ENCODE assay signal across 16 cellular contexts in genomic region chr1:154263465-154264332, GRCh38. TPM values are rescaled to one million over a fixed set of nuclear protein-coding genes. Genes with fewer than 3 reads are reported as not detected.
DNase-seq lines count a peak whose midpoint lies in the region; ATAC-seq and TF ChIP-seq lines count a peak whose summit lies in the region.
"Had no signal": no experiment of that assay in that cellular context is flagged by ENCODE, and none has a peak within 500 bp of the region (broad histone marks: within the 10 kb centered on the region; RNA-seq: fewer than 3 reads in every experiment).

No MANE protein-coding gene starts in this region.

- no peaks in the 10 kb centered on the region for H3K9me3 ChIP-seq in cardiac muscle cell (ENCODE audit: low read depth)
- no peaks in the 10 kb centered on the region for H3K9me3 ChIP-seq in SJCRH30 (replicated peaks)
- H3K9me3 ChIP-seq: gastroesophageal sphincter, Peyer's patch had no signal

- POLR2A ChIA-PET in activated CD8-positive, alpha-beta T cell treated with anti-CD3 and anti-CD28 coated beads for 36 hours (lab: Charles Lee) = interaction anchor here (0.7 to 5.5 kb wide), 5 partner anchors 9 to 64 kb away, joined by 3 to 22 read pairs (median 3); partner anchors contain the start of genes HAX1 and UBAP2L

- peaks cover 66% of the 10 kb centered on the region for H3K36me3 Mint-ChIP-seq in activated CD8-positive, alpha-beta T cell treated with anti-CD3 and anti-CD28 coated beads for 36 hours (ENCODE audit: low read depth)
- H3K36me3 Mint-ChIP-seq in stimulated activated naive B cell treated with anti-CD40 and anti-IgM and Interleukin-4, amounts not matched to agents 10 μg/mL and 1 μg/mL and 100 μg/mL, for 72 hours = peaks cover 35 to 65% of the 10 kb centered on the region in 2 donors

- no peaks in the 10 kb centered on the region for H3K27me3 Mint-ChIP-seq in activated CD8-positive, alpha-beta T cell treated with anti-CD3 and anti-CD28 coated beads for 36 hours
- H3K27me3 Mint-ChIP-seq in stimulated activated naive B cell treated with anti-CD40 and anti-IgM and Interleukin-4, amounts not matched to agents 10 μg/mL and 1 μg/mL and 100 μg/mL, for 72 hours = no peaks in the 10 kb centered on the region

- no peak for DNase-seq in cardiac muscle cell (ENCODE audit: low read depth in 1 of 2, low spot score in 1 of 2)
- no peak for DNase-seq in Right ventricle myocardium superior
- peak; percentile 12 for DNase-seq in activated CD8-positive, alpha-beta T cell treated with anti-CD3 and anti-CD28 coated beads for 36 hours
- DNase-seq in erythroblast (lab: John Stamatoyannopoulos, UW) = peak; percentile 50 to 65
- no peak for DNase-seq in stimulated activated naive B cell treated with anti-CD40 and anti-IgM and Interleukin-4, amounts not matched to agents 10 μg/mL and 1 μg/mL and 100 μg/mL, for 72 hours
- no peak for DNase-seq in NCI-H446 (lab: John Stamatoyannopoulos, UW)
- no peak for DNase-seq in SJCRH30
- DNase-seq: AML-193, NCI-H510A, retina had no signal

- H3K4me1 ChIP-seq in cardiac muscle cell (ENCODE audit: low read depth) (peaks cover 19% of the 10 kb centered on the region), SJCRH30 (no peaks in the 10 kb centered on the region)
- H3K4me1 ChIP-seq: gastroesophageal sphincter, Peyer's patch had no signal

- H3K4me3 ChIP-seq in cardiac muscle cell (no peak overlapping the region), SJCRH30 (no peak overlapping the region)
- H3K4me3 ChIP-seq: gastroesophageal sphincter, Peyer's patch had no signal

- H3K4me1 Mint-ChIP-seq in activated CD8-positive, alpha-beta T cell treated with anti-CD3 and anti-CD28 coated beads for 36 hours (ENCODE audit: low read depth) = peaks cover 52% of the 10 kb centered on the region
- peaks cover 9 to 18% of the 10 kb centered on the region in 2 donors for H3K4me1 Mint-ChIP-seq in stimulated activated naive B cell treated with anti-CD40 and anti-IgM and Interleukin-4, amounts not matched to agents 10 μg/mL and 1 μg/mL and 100 μg/mL, for 72 hours

- no peak for TF ChIP-seq POLR2A in erythroblast (IDR thresholded peaks at IDR 0.05; ENCODE audit: low read length)

- no peaks in the 10 kb centered on the region for H3K27me3 ChIP-seq in cardiac muscle cell
- no peaks in the 10 kb centered on the region for H3K27me3 ChIP-seq in SJCRH30
- H3K27me3 ChIP-seq: gastroesophageal sphincter, Peyer's patch had no signal

- H3K27ac ChIP-seq in cardiac muscle cell (peak overlapping the region; percentile 80), SJCRH30 (no peak overlapping the region)
- H3K27ac ChIP-seq: gastroesophageal sphincter had no signal

- peak overlapping the region; percentile 78 for H3K27ac Mint-ChIP-seq in activated CD8-positive, alpha-beta T cell treated with anti-CD3 and anti-CD28 coated beads for 36 hours
- peak overlapping the region; percentile 53 for H3K27ac Mint-ChIP-seq in stimulated activated naive B cell treated with anti-CD40 and anti-IgM and Interleukin-4, amounts not matched to agents 10 μg/mL and 1 μg/mL and 100 μg/mL, for 72 hours

- no peak for TF ChIP-seq CTCF in cardiac muscle cell (IDR thresholded peaks at IDR 0.05; ENCODE audit: low read depth, low read length)
- TF ChIP-seq CTCF in activated CD8-positive, alpha-beta T cell treated with anti-CD3 and anti-CD28 coated beads for 36 hours (IDR thresholded peaks at IDR 0.05) = no peak

- H3K36me3 ChIP-seq in cardiac muscle cell = peaks cover 51% of the 10 kb centered on the region
- peaks cover 73% of the 10 kb centered on the region for H3K36me3 ChIP-seq in SJCRH30

- no peaks in the 10 kb centered on the region for H3K9me3 Mint-ChIP-seq in activated CD8-positive, alpha-beta T cell treated with anti-CD3 and anti-CD28 coated beads for 36 hours
- H3K9me3 Mint-ChIP-seq in stimulated activated naive B cell treated with anti-CD40 and anti-IgM and Interleukin-4, amounts not matched to agents 10 μg/mL and 1 μg/mL and 100 μg/mL, for 72 hours = no peaks in the 10 kb centered on the region
- H3K9me3 Mint-ChIP-seq: T-helper 2 cell treated with Interferon-gamma antibody and Interleukin-4, amounts not matched to agents 5 μg/mL and 100 μg/mL, for 36 hours had no signal

- intact Hi-C loops in Right ventricle myocardium superior (cut with DNase I) = loop anchor here (10.0 kb wide), 1 partner anchor 59 kb away; the partner anchor contains the start of gene CFAP141
- intact Hi-C loops in activated CD8-positive, alpha-beta T cell treated with anti-CD3 and anti-CD28 coated beads for 36 hours (cut with micrococcal nuclease) = loop anchor here (10.0 kb wide), 1 partner anchor 269 kb away; the partner anchor contains the start of gene RPS27

- H3K4me3 Mint-ChIP-seq in activated CD8-positive, alpha-beta T cell treated with anti-CD3 and anti-CD28 coated beads for 36 hours = no peak overlapping the region
- no peak overlapping the region for H3K4me3 Mint-ChIP-seq in stimulated activated naive B cell treated with anti-CD40 and anti-IgM and Interleukin-4, amounts not matched to agents 10 μg/mL and 1 μg/mL and 100 μg/mL, for 72 hours
- H3K4me3 Mint-ChIP-seq: T-helper 2 cell treated with Interferon-gamma antibody and Interleukin-4, amounts not matched to agents 5 μg/mL and 100 μg/mL, for 36 hours had no signal

- ATAC-seq in Right ventricle myocardium superior (ENCODE audit: poor library complexity) (no peak), GM18868 (IDR thresholded peaks at IDR 0.05; ENCODE audit: unreplicated experiment) (no peak)
- no peak for ATAC-seq in activated CD8-positive, alpha-beta T cell treated with anti-CD3 and anti-CD28 coated beads for 36 hours
- ATAC-seq in stimulated activated naive B cell treated with anti-CD40 and anti-IgM and Interleukin-4, amounts not matched to agents 10 μg/mL and 1 μg/mL and 100 μg/mL, for 72 hours (replicated peaks) = no peak
- ATAC-seq: gastroesophageal sphincter had no signal

- CTCF ChIA-PET in activated CD8-positive, alpha-beta T cell treated with anti-CD3 and anti-CD28 coated beads for 36 hours (lab: Charles Lee) = interaction anchor here (1.0 to 3.5 kb wide), 7 partner anchors 8 to 87 kb away, joined by 3 to 11 read pairs (median 6); partner anchors contain the start of genes HAX1 and TPM3

RNA-seq across cellular contexts. Expression of gene HAX1, which starts 8.7 kb away (rescaled TPM):
- total RNA-seq in cardiac muscle cell = 92.1 and 101 TPM in 2 replicates
- 106 and 112 TPM in 2 replicates for polyA plus RNA-seq in cardiac muscle cell
- 166 TPM for total RNA-seq in Right ventricle myocardium superior
- 100 to 1,000 TPM; 163 to 170 TPM for total RNA-seq in activated CD8-positive, alpha-beta T cell treated with anti-CD3 and anti-CD28 coated beads for 36 hours
- total RNA-seq in SJCRH30 (2014; rRNA removed; shearing (Covaris generic)) = 59.6 and 66.5 TPM in 2 replicates

RNA-seq across cellular contexts. Expression of gene UBAP2L, which starts 42.9 kb away (rescaled TPM):
- total RNA-seq in cardiac muscle cell (111 and 190 TPM in 2 replicates), Right ventricle myocardium superior (91.2 TPM)
- polyA plus RNA-seq in cardiac muscle cell = 142 and 164 TPM in 2 replicates
- 100 to 1,000 TPM; 183 to 195 TPM for total RNA-seq in activated CD8-positive, alpha-beta T cell treated with anti-CD3 and anti-CD28 coated beads for 36 hours
- 114 and 129 TPM in 2 replicates for total RNA-seq in SJCRH30 (2014; rRNA removed; shearing (Covaris generic))

RNA-seq across cellular contexts. Expression of gene AQP10, which starts 57.2 kb away (rescaled TPM):
- total RNA-seq in cardiac muscle cell (4.8 and 11.2 TPM in 2 replicates), Right ventricle myocardium superior (0.08 TPM)
- polyA plus RNA-seq in cardiac muscle cell = 5.4 and 20.6 TPM in 2 replicates
- under 1 TPM in 1 of 2 experiments, not detected in 1; 0.14 TPM for total RNA-seq in activated CD8-positive, alpha-beta T cell treated with anti-CD3 and anti-CD28 coated beads for 36 hours
- not detected in 2 replicates for total RNA-seq in SJCRH30 (2014; rRNA removed; shearing (Covaris generic))
- total RNA-seq: activated CD8-positive, alpha-beta memory T cell treated with anti-CD3 and anti-CD28 coated beads for 36 hours; Daoy had no signal

RNA-seq across cellular contexts. Expression of gene CFAP141, which starts 57.6 kb away (rescaled TPM):
- total RNA-seq in cardiac muscle cell (not detected in 2 replicates), Right ventricle myocardium superior (not detected)
- not detected in 2 replicates for polyA plus RNA-seq in cardiac muscle cell
- not detected for total RNA-seq in activated CD8-positive, alpha-beta T cell treated with anti-CD3 and anti-CD28 coated beads for 36 hours
- not detected in 2 replicates for total RNA-seq in SJCRH30 (2014; rRNA removed; shearing (Covaris generic))
- total RNA-seq: activated CD8-positive, alpha-beta memory T cell treated with anti-CD3 and anti-CD28 coated beads for 36 hours; Daoy; gastroesophageal sphincter; Peyer's patch had no signal

Comparison
In these comparisons a context has a peak if more than half of its experiments do, and no peak if none do; other contexts are left out.
1. DNase-seq: peak in activated CD8-positive, alpha-beta T cell treated with anti-CD3 and anti-CD28 coated beads for 36 hours (single experiment) and erythroblast (2 of 2); none in cardiac muscle cell (0 of 2), Right ventricle myocardium superior (single experiment), stimulated activated naive B cell treated with anti-CD40 and anti-IgM and Interleukin-4, amounts not matched to agents 10 μg/mL and 1 μg/mL and 100 μg/mL, for 72 hours (single experiment), NCI-H446 (0 of 2) and SJCRH30 (0 of 2).